14 cellular contexts compared by ENCODE assay signal in the genomic region with DNA sequence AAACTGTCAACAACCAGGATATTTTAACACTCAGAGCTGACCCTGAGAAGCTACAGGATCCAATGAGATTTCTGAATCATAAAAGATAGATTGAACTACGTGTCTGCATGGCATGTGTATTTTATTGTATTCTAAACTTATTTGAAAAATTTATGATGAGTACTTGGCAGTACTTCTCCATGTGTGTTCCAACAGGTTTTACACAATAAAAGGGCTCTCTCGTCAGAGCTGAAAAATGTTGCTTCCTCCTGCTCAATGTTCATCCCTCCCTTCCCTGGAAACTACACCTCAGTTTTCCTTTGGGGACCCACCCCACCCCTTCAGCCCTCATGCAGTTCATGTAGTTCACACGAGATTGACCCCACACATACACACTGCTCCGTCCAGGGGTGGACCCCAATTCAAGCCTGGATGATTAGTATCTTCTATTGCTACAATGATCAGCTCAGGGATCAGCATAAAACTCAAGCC.
"Had no signal": no experiment of that assay in that cellular context is flagged by ENCODE, and none has a peak within 500 bp of the region (broad histone marks: within the 10 kb centered on the region; RNA-seq: fewer than 3 reads in every experiment).

No MANE protein-coding gene starts in this region.

- H3K36me3 ChIP-seq: brain microvascular endothelial cell, right lobe of liver, thyroid gland had no signal

- H3K4me3 ChIP-seq: right lobe of liver, thyroid gland had no signal

- H3K27me3 ChIP-seq: brain microvascular endothelial cell, right lobe of liver, thyroid gland had no signal

- H3K27ac ChIP-seq: brain microvascular endothelial cell, right lobe of liver, thyroid gland had no signal

- H3K9me3 ChIP-seq: right lobe of liver, thyroid gland had no signal

- H3K4me1 ChIP-seq: right lobe of liver had no signal

- DNase-seq: activated naive CD8-positive, alpha-beta T cell treated with anti-CD3 and anti-CD28 coated beads, Interleukin-2, amount 10 ng/mL, durations not matched to agents 7 days and 5 days; anterior cingulate cortex; brain microvascular endothelial cell; cortex of kidney; effector CD4-positive, alpha-beta T cell; islet precursor cell; left ventricle myocardium superior; mesenchymal stem cell; nucleus accumbens; right lobe of liver; stimulated activated CD4-positive, alpha-beta T cell treated with anti-CD3 and anti-CD28 coated beads, Interleukin-12 subunit alpha, Interleukin-12 subunit beta, amount 100 ng/mL, for 4 hours; stimulated activated CD4-positive, alpha-beta T cell treated with anti-CD3 and anti-CD28 coated beads, Interleukin-2, amount 100 ng/mL, for 24 hours; SW 1271; thyroid gland had no signal
